16 cellular contexts compared by ENCODE assay signal in the genomic region with DNA sequence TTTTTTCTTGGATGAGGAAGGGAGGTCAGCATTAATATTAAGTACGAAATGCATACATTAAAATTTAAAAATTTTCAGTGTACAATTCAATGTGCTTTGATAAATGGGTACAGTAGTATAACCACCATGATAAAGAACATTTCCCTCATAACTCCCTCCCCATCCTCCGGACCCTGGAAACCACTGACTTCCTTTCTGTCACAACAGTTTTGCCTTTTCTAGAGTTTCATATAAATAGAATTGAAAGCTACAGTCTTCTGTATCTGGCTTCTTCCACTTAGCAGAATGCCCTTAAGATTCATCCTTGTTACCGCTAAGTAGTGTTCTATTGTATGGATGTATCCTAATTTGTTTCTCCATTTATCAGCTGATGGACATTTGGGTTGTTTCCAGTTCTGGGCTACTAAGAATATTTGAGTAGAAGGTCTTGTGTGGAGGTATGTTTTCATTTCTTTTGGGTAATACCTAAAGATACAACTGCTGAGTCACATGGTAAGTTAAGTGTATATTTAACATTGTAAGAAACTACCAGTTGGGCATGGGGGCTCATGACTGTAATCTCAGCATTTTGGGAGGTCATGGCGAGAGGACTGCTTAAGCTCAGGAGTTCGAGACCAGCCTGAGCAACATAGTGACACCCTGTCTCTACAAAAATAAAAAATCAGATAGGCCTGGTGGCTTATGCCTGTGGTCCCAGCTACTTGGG. TPM values are rescaled to one million over a fixed set of nuclear protein-coding genes. Genes with fewer than 3 reads are reported as not detected.
DNase-seq lines count a peak whose midpoint lies in the region; ATAC-seq and TF ChIP-seq lines count a peak whose summit lies in the region.
"Had no signal": no experiment of that assay in that cellular context is flagged by ENCODE, and none has a peak within 500 bp of the region (broad histone marks: within the 10 kb centered on the region; RNA-seq: fewer than 3 reads in every experiment).

No MANE protein-coding gene starts in this region.

- peak overlapping the region; percentile 19 for H3K27ac Mint-ChIP-seq in activated naive CD4-positive, alpha-beta T cell treated with anti-CD3 and anti-CD28 coated beads, Interleukin-2, amount 10 ng/mL, durations not matched to agents 7 days and 5 days
- peak overlapping the region; percentile 70 for H3K27ac Mint-ChIP-seq in activated naive CD8-positive, alpha-beta T cell
- no peak overlapping the region for H3K27ac Mint-ChIP-seq in stimulated activated naive CD8-positive, alpha-beta T cell treated with anti-CD3 and anti-CD28 coated beads, Interleukin-15, amount 100 ng/mL, for 72 hours
- H3K27ac Mint-ChIP-seq in CD4-positive, alpha-beta memory T cell = peak overlapping the region in 3 of 7 donors; percentile 37 to 65 (median 38)
- H3K27ac Mint-ChIP-seq: activated T-cell treated with anti-CD3 and anti-CD28 coated beads, Interleukin-2, amount 50 U/mL, for 72 hours; nephron had no signal

- no peaks in the 10 kb centered on the region for H3K9me2 ChIP-seq in MM.1S (replicated peaks; ENCODE audit: insufficient read depth, low read length)

- POLR2A ChIA-PET in CD4-positive, alpha-beta memory T cell (lab: Charles Lee; ENCODE audit: partially characterized antibody) = no interaction called here

- no peaks in the 10 kb centered on the region for H4K20me1 ChIP-seq in MM.1S (ENCODE audit: insufficient read depth, low read length)

- ATAC-seq in stimulated activated naive CD8-positive, alpha-beta T cell treated with anti-CD3 and anti-CD28 coated beads, Interleukin-15, amount 100 ng/mL, for 72 hours = peak; percentile 42
- no peak for ATAC-seq in gastrocnemius medialis
- ATAC-seq: activated CD4-positive, CD25-positive, alpha-beta regulatory T cell treated with anti-CD3 and anti-CD28 coated beads, Interleukin-2, amount 50 U/mL, for 24 hours; activated T-cell treated with anti-CD3 and anti-CD28 coated beads, Interleukin-2, amount 50 U/mL, for 72 hours had no signal

- H3K9me3 Mint-ChIP-seq in activated naive CD4-positive, alpha-beta T cell treated with anti-CD3 and anti-CD28 coated beads, Interleukin-2, amount 10 ng/mL, durations not matched to agents 7 days and 5 days = peaks cover 3% of the 10 kb centered on the region
- H3K9me3 Mint-ChIP-seq in activated naive CD8-positive, alpha-beta T cell (ENCODE audit: low read depth) = no peaks in the 10 kb centered on the region
- peaks cover 0 to 2% of the 10 kb centered on the region in 2 donors for H3K9me3 Mint-ChIP-seq in stimulated activated naive CD8-positive, alpha-beta T cell treated with anti-CD3 and anti-CD28 coated beads, Interleukin-15, amount 100 ng/mL, for 72 hours
- peaks cover 0 to 3% (median 0%) of the 10 kb centered on the region in 8 donors for H3K9me3 Mint-ChIP-seq in CD4-positive, alpha-beta memory T cell

- peak overlapping the region; percentile 50; the same call in 1 of the 2 replicates for H3K4me2 ChIP-seq in MM.1S (ENCODE audit: low read depth, low read length)

- peaks cover 97% of the 10 kb centered on the region for H3K79me2 ChIP-seq in MM.1S (ENCODE audit: low read length)

- H3F3A ChIP-seq in MM.1S (ENCODE audit: insufficient read depth, low read length) = peaks cover 24% of the 10 kb centered on the region

- H3K4me1 Mint-ChIP-seq in activated naive CD4-positive, alpha-beta T cell treated with anti-CD3 and anti-CD28 coated beads, Interleukin-2, amount 10 ng/mL, durations not matched to agents 7 days and 5 days = peaks cover 34% of the 10 kb centered on the region
- H3K4me1 Mint-ChIP-seq in activated naive CD8-positive, alpha-beta T cell (ENCODE audit: low read depth) = peaks cover 63% of the 10 kb centered on the region
- H3K4me1 Mint-ChIP-seq in stimulated activated naive CD8-positive, alpha-beta T cell treated with anti-CD3 and anti-CD28 coated beads, Interleukin-15, amount 100 ng/mL, for 72 hours = peaks cover 61% of the 10 kb centered on the region
- peaks cover 38 to 85% (median 60%) of the 10 kb centered on the region in 4 donors for H3K4me1 Mint-ChIP-seq in CD4-positive, alpha-beta memory T cell
- H3K4me1 Mint-ChIP-seq: nephron had no signal

- TF ChIP-seq POLR2A in gastrocnemius medialis (IDR thresholded peaks at IDR 0.05) = no peak

- peak overlapping the region; percentile 4; the same call in 1 of the 2 replicates for H3K9ac ChIP-seq in MM.1S (ENCODE audit: low read length)
- H3K9ac ChIP-seq: GM23248 had no signal

- H3K36me3 ChIP-seq in MM.1S (replicated peaks; ENCODE audit: insufficient read depth, low read length) (no peaks in the 10 kb centered on the region), gastrocnemius medialis (no peaks in the 10 kb centered on the region)
- H3K36me3 ChIP-seq in CD4-positive, alpha-beta memory T cell (ENCODE audit: insufficient read depth, low read length) = no peaks in the 10 kb centered on the region

- H3K4me3 ChIP-seq in MM.1S (ENCODE audit: low read length) = peak overlapping the region; percentile 7
- H3K4me3 ChIP-seq in gastrocnemius medialis = no peak overlapping the region
- no peak overlapping the region for H3K4me3 ChIP-seq in CD4-positive, alpha-beta memory T cell (ENCODE audit: low read length in 2 of 2)
- H3K4me3 ChIP-seq: GM23248 had no signal

- H3K9me3 ChIP-seq in MM.1S (replicated peaks; ENCODE audit: insufficient read depth, low read length) (no peaks in the 10 kb centered on the region), gastrocnemius medialis (no peaks in the 10 kb centered on the region)
- H3K9me3 ChIP-seq in CD4-positive, alpha-beta memory T cell (ENCODE audit: control insufficient read depth in 1 of 2, low read length in 2 of 2) = no peaks in the 10 kb centered on the region

- CTCF ChIA-PET in activated naive CD4-positive, alpha-beta T cell treated with anti-CD3 and anti-CD28 coated beads, Interleukin-2, amount 10 ng/mL, durations not matched to agents 7 days and 5 days (lab: Charles Lee) = interaction anchor here (1.3 kb wide), 1 partner anchor 19 kb away, joined by 3 read pairs; no protein-coding TSS in a partner anchor
- CTCF ChIA-PET in CD4-positive, alpha-beta memory T cell (lab: Charles Lee; ENCODE audit: partially characterized antibody) = interaction anchor here (1.1 kb wide), 1 partner anchor 104 kb away, joined by 4 read pairs; no protein-coding TSS in a partner anchor

- no peak overlapping the region for H3K4me3 Mint-ChIP-seq in activated naive CD4-positive, alpha-beta T cell treated with anti-CD3 and anti-CD28 coated beads, Interleukin-2, amount 10 ng/mL, durations not matched to agents 7 days and 5 days
- peak overlapping the region; percentile 40 for H3K4me3 Mint-ChIP-seq in activated naive CD8-positive, alpha-beta T cell
- H3K4me3 Mint-ChIP-seq in stimulated activated naive CD8-positive, alpha-beta T cell treated with anti-CD3 and anti-CD28 coated beads, Interleukin-15, amount 100 ng/mL, for 72 hours = peak overlapping the region in 1 of 2 donors; percentile 8
- H3K4me3 Mint-ChIP-seq in CD4-positive, alpha-beta memory T cell = peak overlapping the region in 4 of 8 donors; percentile 11 to 38 (median 18)
- H3K4me3 Mint-ChIP-seq: activated T-cell treated with anti-CD3 and anti-CD28 coated beads, Interleukin-2, amount 50 U/mL, for 72 hours; nephron had no signal

- intact Hi-C loops in gastrocnemius medialis (cut with DNase I; ENCODE audit: low total_unique reads) = no loop called here
- intact Hi-C loops in CD4-positive, alpha-beta memory T cell (cut with micrococcal nuclease) = no loop called here

- in situ Hi-C loops in gastrocnemius medialis (cut with MboI; ENCODE audit: low sequenced_read_pairs in 4 of 4) = no loop called here

- H3K27ac ChIP-seq in MM.1S (ENCODE audit: low read length) (peak overlapping the region; percentile 85), gastrocnemius medialis (no peak overlapping the region)
- no peak overlapping the region for H3K27ac ChIP-seq in CD4-positive, alpha-beta memory T cell (ENCODE audit: low read depth, low read length)
- H3K27ac ChIP-seq: GM23248 had no signal

- H3K4me1 ChIP-seq in MM.1S (ENCODE audit: low read length) (peaks cover 29% of the 10 kb centered on the region), gastrocnemius medialis (peaks cover 0 to 6% of the 10 kb centered on the region in 2 donors)
- peaks cover 40% of the 10 kb centered on the region for H3K4me1 ChIP-seq in CD4-positive, alpha-beta memory T cell (ENCODE audit: insufficient read depth, low read length)

- no peaks in the 10 kb centered on the region for H3K27me3 Mint-ChIP-seq in activated naive CD4-positive, alpha-beta T cell treated with anti-CD3 and anti-CD28 coated beads, Interleukin-2, amount 10 ng/mL, durations not matched to agents 7 days and 5 days
- H3K27me3 Mint-ChIP-seq in activated naive CD8-positive, alpha-beta T cell = no peaks in the 10 kb centered on the region
- H3K27me3 Mint-ChIP-seq in stimulated activated naive CD8-positive, alpha-beta T cell treated with anti-CD3 and anti-CD28 coated beads, Interleukin-15, amount 100 ng/mL, for 72 hours = no peaks in the 10 kb centered on the region
- no peaks in the 10 kb centered on the region for H3K27me3 Mint-ChIP-seq in CD4-positive, alpha-beta memory T cell

- TF ChIP-seq CTCF in MM.1S (IDR thresholded peaks at IDR 0.05; ENCODE audit: low read length) (no peak), gastrocnemius medialis (IDR thresholded peaks at IDR 0.05 in 4 of 5, conservative IDR thresholded peaks at IDR 0.05 in 1 of 5) (no peak)

- DNase-seq in activated naive CD4-positive, alpha-beta T cell treated with anti-CD3 and anti-CD28 coated beads, Interleukin-2, amount 10 ng/mL, durations not matched to agents 7 days and 5 days = no peak
- DNase-seq in activated naive CD4-positive, alpha-beta T cell treated with Interleukin-2 at 50 U/mL for 16 hours = no peak
- DNase-seq in MM.1S (peak; percentile 72), gastrocnemius medialis (no peak), NCI-H1694 (lab: John Stamatoyannopoulos, UW) (no peak)
- no peak for DNase-seq in stimulated activated naive CD8-positive, alpha-beta T cell treated with anti-CD3 and anti-CD28 coated beads, Interleukin-15, amount 100 ng/mL, for 72 hours
- DNase-seq in CD4-positive, alpha-beta memory T cell = no peak
- DNase-seq: activated T-cell treated with anti-CD3 and anti-CD28 coated beads, Interleukin-2, amount 50 U/mL, for 72 hours; DMS53; foreskin melanocyte; GM23248; NCI-H2081 treated with DMSO at 0.1 percent for 48 hours; stimulated activated CD4-positive, alpha-beta T cell treated with anti-CD3 and anti-CD28 coated beads, Interleukin-15, amount 100 ng/mL, for 24 hours had no signal

- H3K36me3 Mint-ChIP-seq in activated naive CD4-positive, alpha-beta T cell treated with anti-CD3 and anti-CD28 coated beads, Interleukin-2, amount 10 ng/mL, durations not matched to agents 7 days and 5 days = peaks cover 27% of the 10 kb centered on the region
- H3K36me3 Mint-ChIP-seq in activated naive CD8-positive, alpha-beta T cell = peaks cover 8% of the 10 kb centered on the region
- H3K36me3 Mint-ChIP-seq in CD4-positive, alpha-beta memory T cell = peaks cover 12 to 19% of the 10 kb centered on the region in 2 donors

- H3K27me3 ChIP-seq in MM.1S (replicated peaks; ENCODE audit: insufficient read depth, low read length) = no peaks in the 10 kb centered on the region
- no peaks in the 10 kb centered on the region for H3K27me3 ChIP-seq in gastrocnemius medialis
- no peaks in the 10 kb centered on the region for H3K27me3 ChIP-seq in CD4-positive, alpha-beta memory T cell (ENCODE audit: insufficient read depth, low read length)

- H2AFZ ChIP-seq in MM.1S (ENCODE audit: low read length) = no peak overlapping the region
- H2AFZ ChIP-seq: GM23248 had no signal

RNA-seq across cellular contexts. Expression of a gene that starts 30.8 kb away (rescaled TPM):
- 10 to 100 TPM; 20.9 to 32.6 (median 28.3) TPM for total RNA-seq in gastrocnemius medialis
- total RNA-seq in CD4-positive, alpha-beta memory T cell = 10 to 100 TPM; 62.2 to 62.5 TPM
- 10 to 100 TPM; 80.2 to 87.6 TPM for polyA plus RNA-seq in CD4-positive, alpha-beta memory T cell

Comparison
In these comparisons a context has a peak if more than half of its experiments do, and no peak if none do; other contexts are left out.
1. H3K27ac Mint-ChIP-seq: peak in activated naive CD4-positive, alpha-beta T cell treated with anti-CD3 and anti-CD28 coated beads, Interleukin-2, amount 10 ng/mL, durations not matched to agents 7 days and 5 days (single experiment) and activated naive CD8-positive, alpha-beta T cell (single experiment); none in stimulated activated naive CD8-positive, alpha-beta T cell treated with anti-CD3 and anti-CD28 coated beads, Interleukin-15, amount 100 ng/mL, for 72 hours (0 of 2).